ENCODE assay signal across 8 cellular contexts in genomic region chr7:150323682-150324365, GRCh38. TPM values are rescaled to one million over a fixed set of nuclear protein-coding genes. Genes with fewer than 3 reads are reported as not detected.
DNase-seq lines count a peak whose midpoint lies in the region; ATAC-seq and TF ChIP-seq lines count a peak whose summit lies in the region.

No MANE protein-coding gene starts in this region.

- peak; percentile 24 for ATAC-seq in GM19455 (IDR thresholded peaks at IDR 0.05; ENCODE audit: unreplicated experiment)
- ATAC-seq in right lobe of liver, result peak; percentile 1 to 18 (median 9)
- peak; percentile 5 for ATAC-seq in upper lobe of right lung

- 14% methylated on average over 13 of the region's 16 CpGs for WGBS in right lobe of liver (ENCODE audit: insufficient coverage, low coverage, low lambda C conversion rate, missing lambda C conversion rate)

- POLR2A ChIA-PET in MCF 10A (lab: Yijun Ruan, JAX), result no interaction called here

- H3K27me3 Mint-ChIP-seq in CD14-positive monocyte (ENCODE audit: low read depth in 3 of 3) (peaks cover 0 to 2% (median 0%) of the 10 kb centered on the region in 3 donors), MCF 10A (ENCODE audit: insufficient read depth, unreplicated experiment) (no peaks in the 10 kb centered on the region)

- BruUV-seq in MCF 10A (replicated peaks; lab: Mats Ljungman, UMichigan), result TSS peak; percentile 47

- H3K4me3 Mint-ChIP-seq in CD14-positive monocyte (peak overlapping the region; percentile 94 to 98), MCF 10A (ENCODE audit: unreplicated experiment) (peak overlapping the region; percentile 84)

- H3K4me1 Mint-ChIP-seq in CD14-positive monocyte (peaks cover 43% of the 10 kb centered on the region), MCF 10A (ENCODE audit: insufficient read depth, unreplicated experiment) (peaks cover 24% of the 10 kb centered on the region)

- no peak for TF ChIP-seq POLR2A in right lobe of liver (IDR thresholded peaks at IDR 0.05)

- TF ChIP-seq CTCF in CD14-positive monocyte (IDR thresholded peaks at IDR 0.05) (no peak), MCF 10A (IDR thresholded peaks at IDR 0.05; ENCODE audit: unreplicated experiment) (no peak), right lobe of liver (IDR thresholded peaks at IDR 0.05) (no peak), upper lobe of right lung (IDR thresholded peaks at IDR 0.05) (no peak)

- DNase-seq in CD14-positive monocyte (ENCODE audit: low spot score) (no peak), NCI-H2171 (lab: John Stamatoyannopoulos, UW) (peak; percentile 21), MCF 10A (ENCODE audit: unreplicated experiment) (peak; percentile 36), right lobe of liver (no peak), upper lobe of right lung (no peak), GOT3 (lab: John Stamatoyannopoulos, UW) (no peak), RPMI8226 (no peak)

- no peaks in the 10 kb centered on the region for H3K9me3 ChIP-seq in right lobe of liver
- no peaks in the 10 kb centered on the region for H3K9me3 ChIP-seq in upper lobe of right lung

- H3K36me3 Mint-ChIP-seq in CD14-positive monocyte, result peaks cover 20 to 31% of the 10 kb centered on the region in 2 donors
- peaks cover 27% of the 10 kb centered on the region for H3K36me3 Mint-ChIP-seq in MCF 10A (ENCODE audit: insufficient read depth, unreplicated experiment)

- H3K27ac ChIP-seq in right lobe of liver (peak overlapping the region; percentile 97 to 100 (median 98)), upper lobe of right lung (peak overlapping the region; percentile 92)

- H3K4me3 ChIP-seq in right lobe of liver (peak overlapping the region; percentile 70 to 82 (median 78)), upper lobe of right lung (peak overlapping the region; percentile 64)

- H3K27me3 ChIP-seq in right lobe of liver (no peaks in the 10 kb centered on the region), upper lobe of right lung (no peaks in the 10 kb centered on the region)

- intact Hi-C loops in CD14-positive monocyte (cut with micrococcal nuclease) (no loop called here), MCF 10A (cut with micrococcal nuclease) (no loop called here), right lobe of liver (cut with DNase I) (no loop called here), upper lobe of right lung (cut with DNase I) (no loop called here)

- H3K4me1 ChIP-seq in right lobe of liver, result peaks cover 0 to 45% (median 16%) of the 10 kb centered on the region in 4 donors
- peaks cover 22% of the 10 kb centered on the region for H3K4me1 ChIP-seq in upper lobe of right lung

- CTCF ChIA-PET in MCF 10A (lab: Yijun Ruan, JAX), result no interaction called here

- H3K9me3 Mint-ChIP-seq in CD14-positive monocyte, result no peaks in the 10 kb centered on the region
- H3K9me3 Mint-ChIP-seq in MCF 10A (ENCODE audit: unreplicated experiment), result no peaks in the 10 kb centered on the region

- H3K36me3 ChIP-seq in right lobe of liver, result peaks cover 0 to 14% (median 0%) of the 10 kb centered on the region in 4 donors
- H3K36me3 ChIP-seq in upper lobe of right lung, result peaks cover 21% of the 10 kb centered on the region

- peak overlapping the region in 5 of 7 donors; percentile 59 to 95 (median 82) for H3K27ac Mint-ChIP-seq in CD14-positive monocyte
- peak overlapping the region; percentile 93 for H3K27ac Mint-ChIP-seq in MCF 10A (ENCODE audit: low read depth, unreplicated experiment)

RNA-seq across cellular contexts. Expression of gene ACTR3C, which starts 0.5 kb away (rescaled TPM):
- polyA plus RNA-seq in CD14-positive monocyte, result 1 to 10 TPM in 1 of 2 donors, under 1 TPM in 1; 0.55 to 1.7 TPM
- 3.5 and 3.6 TPM in 2 replicates for total RNA-seq in MCF 10A (2022)
- 10 to 100 TPM; 30.0 to 36.5 (median 32.7) TPM for total RNA-seq in right lobe of liver
- 20.1 TPM for total RNA-seq in upper lobe of right lung

RNA-seq across cellular contexts. Expression of gene LRRC61, which starts 0.7 kb away (rescaled TPM):
- 1 to 10 TPM; 5.7 to 8.6 TPM for polyA plus RNA-seq in CD14-positive monocyte
- total RNA-seq in MCF 10A (2022), result 8.4 and 10.1 TPM in 2 replicates
- total RNA-seq in right lobe of liver, result 10 to 100 TPM; 13.0 to 33.0 (median 19.1) TPM
- total RNA-seq in upper lobe of right lung, result 10.2 TPM

RNA-seq across cellular contexts. Expression of gene RARRES2, which starts 17.6 kb away (rescaled TPM):
- not detected for polyA plus RNA-seq in CD14-positive monocyte
- not detected in 2 replicates for total RNA-seq in MCF 10A (2022)
- 100 to 1,000 TPM; 552 to 948 (median 788) TPM for total RNA-seq in right lobe of liver
- 259 TPM for total RNA-seq in upper lobe of right lung

RNA-seq across cellular contexts. Expression of gene REPIN1, which starts 44.8 kb away (rescaled TPM):
- polyA plus RNA-seq in CD14-positive monocyte, result 10 to 100 TPM; 32.7 to 39.0 TPM
- total RNA-seq in MCF 10A (2022), result 80.8 and 83.0 TPM in 2 replicates
- 100 to 1,000 TPM in 2 of 6 experiments, 10 to 100 TPM in 4; 56.2 to 133 (median 73.5) TPM for total RNA-seq in right lobe of liver
- 93.7 TPM for total RNA-seq in upper lobe of right lung

RNA-seq across cellular contexts. Expression of gene ZNF775, which starts 55.3 kb away (rescaled TPM):
- 1 to 10 TPM; 1.3 to 2.7 TPM for polyA plus RNA-seq in CD14-positive monocyte
- total RNA-seq in MCF 10A (2022) (1.7 and 2.0 TPM in 2 replicates), right lobe of liver (1 to 10 TPM in 3 of 6 experiments, under 1 TPM in 3; 0.44 to 1.6 (median 0.96) TPM), upper lobe of right lung (4.4 TPM)

Comparison
In these comparisons a context has a peak if more than half of its experiments do, and no peak if none do; other contexts are left out.
1. DNase-seq: peak in NCI-H2171 (single experiment) and MCF 10A (single experiment); none in CD14-positive monocyte (single experiment), right lobe of liver (0 of 3), upper lobe of right lung (single experiment), GOT3 (single experiment) and RPMI8226 (single experiment).
2. RNA of gene RARRES2, which starts 17.6 kb away (total RNA-seq): 552 to 948 TPM in right lobe of liver and 259 TPM in upper lobe of right lung (single experiment); not detected in MCF 10A; every median in the first group is over 100 times any median in the second.
3. Peak in every context shown above with its lines, with median percentiles within 50 percentile points of each other: ATAC-seq.